ENCODE assay signal across 8 cellular contexts in genomic region chr2:232697807-232698110, GRCh38. TPM values are rescaled to one million over a fixed set of nuclear protein-coding genes. Genes with fewer than 3 reads are reported as not detected.
DNase-seq lines count a peak whose midpoint lies in the region; ATAC-seq and TF ChIP-seq lines count a peak whose summit lies in the region.

No MANE protein-coding gene starts in this region.

- no peak overlapping the region for H2BK5ac ChIP-seq in mesendoderm (ENCODE audit: low read length)

- CTCF ChIA-PET in mammary epithelial cell (lab: Charles Lee; ENCODE audit: low non-redundant PET) = no interaction called here

- H3K79me2 ChIP-seq in mammary epithelial cell (ENCODE audit: insufficient read depth, low read length) (peaks cover 56% of the 10 kb centered on the region), mesendoderm (ENCODE audit: control insufficient read depth, insufficient read depth, low read length) (peaks cover 40% of the 10 kb centered on the region)

- no peaks in the 10 kb centered on the region for H3K27me3 ChIP-seq in mammary epithelial cell (ENCODE audit: insufficient read depth, low read length)
- no peaks in the 10 kb centered on the region for H3K27me3 ChIP-seq in mesendoderm (ENCODE audit: insufficient read depth, low read length, poor library complexity)
- no peaks in the 10 kb centered on the region for H3K27me3 ChIP-seq in uterus

- peaks cover 2% of the 10 kb centered on the region for H3K36me3 ChIP-seq in mammary epithelial cell (ENCODE audit: insufficient read depth, low read length)
- H3K36me3 ChIP-seq in mesendoderm (ENCODE audit: control insufficient read depth, insufficient read depth, low read length) = no peaks in the 10 kb centered on the region
- H3K36me3 ChIP-seq in uterus = no peaks in the 10 kb centered on the region

- H3K4me2 ChIP-seq in mammary epithelial cell (ENCODE audit: insufficient read depth, low read depth, low read length) (peak overlapping the region; percentile 93), mesendoderm (ENCODE audit: low read length) (peak overlapping the region; percentile 93)

- H4K20me1 ChIP-seq in mammary epithelial cell (ENCODE audit: insufficient read depth, low read length) = no peaks in the 10 kb centered on the region

- H3K27ac ChIP-seq in mammary epithelial cell (ENCODE audit: insufficient read depth, low read depth, low read length) (peak overlapping the region; percentile 77), mesendoderm (ENCODE audit: low read depth, low read length) (peak overlapping the region; percentile 13), uterus (peak overlapping the region; percentile 95 to 97)

- peak overlapping the region; percentile 98 for H3K56ac ChIP-seq in mesendoderm (ENCODE audit: low read length)

- H4K5ac ChIP-seq in mesendoderm (ENCODE audit: low read length) = no peak overlapping the region

- TF ChIP-seq CTCF in mammary epithelial cell (conservative IDR thresholded peaks at IDR 0.05 in 1 of 2, IDR thresholded peaks at IDR 0.05 in 1 of 2; ENCODE audit: extremely low read depth in 1 of 2, insufficient read depth in 1 of 2, low read depth in 1 of 2, low read length in 2 of 2) (no peak), uterus (IDR thresholded peaks at IDR 0.05) (no peak)

- H3K18ac ChIP-seq in mesendoderm (ENCODE audit: low read length) = peak overlapping the region; percentile 78

- no peak overlapping the region for H2BK120ac ChIP-seq in mesendoderm (ENCODE audit: low read depth, low read length)

- H2BK15ac ChIP-seq in mesendoderm (replicated peaks; ENCODE audit: low read depth) = no peak overlapping the region

- H3K4me1 ChIP-seq in mammary epithelial cell (ENCODE audit: insufficient read depth, low read length) (peaks cover 21% of the 10 kb centered on the region), mesendoderm (ENCODE audit: control insufficient read depth, low read depth, low read length) (peaks cover 7% of the 10 kb centered on the region), uterus (peaks cover 7 to 18% of the 10 kb centered on the region in 2 donors)

- intact Hi-C loops in mammary epithelial cell (cut with micrococcal nuclease) = loop anchor here (1.0 kb wide), 1 partner anchor 91 kb away; no protein-coding TSS in a partner anchor
- intact Hi-C loops in uterus (cut with DNase I; ENCODE audit: low total_unique reads) = no loop called here

- H3K9ac ChIP-seq in mammary epithelial cell (ENCODE audit: insufficient read depth, low read length) (peak overlapping the region; percentile 91), mesendoderm (ENCODE audit: low read length) (peak overlapping the region; percentile 97)

- H3K9me3 ChIP-seq in mammary epithelial cell (replicated peaks; ENCODE audit: insufficient read depth, low read length) = no peaks in the 10 kb centered on the region
- H3K9me3 ChIP-seq in uterus = no peaks in the 10 kb centered on the region

- H3K23ac ChIP-seq in mesendoderm (ENCODE audit: low read length) = peak overlapping the region; percentile 98

- peaks cover 24 to 36% (median 30%) of the 10 kb centered on the region in 3 donors for H3K4me1 Mint-ChIP-seq in IgD-negative memory B cell

- BruUV-seq in mammary epithelial cell (replicated peaks; lab: Mats Ljungman, UMichigan) = no TSS peak

- no peak for TF ChIP-seq POLR2A in uterus (IDR thresholded peaks at IDR 0.05)

- peak overlapping the region; percentile 63 to 88 (median 76) for H3K27ac Mint-ChIP-seq in IgD-negative memory B cell

- WGBS in mammary epithelial cell (ENCODE audit: low coverage, missing lambda C conversion rate) = 0% methylated on average over 7 of the region's 11 CpGs
- no CpG with 5 or more reads among the region's 11 CpGs for WGBS in mesendoderm (ENCODE audit: extremely low coverage, insufficient coverage, low lambda C conversion rate)

- no peak overlapping the region for H2AK5ac ChIP-seq in mesendoderm (ENCODE audit: low read length)

- H3K4me3 ChIP-seq in mammary epithelial cell (replicated peaks in 1 of 3; ENCODE audit: insufficient read depth in 1 of 3, low read depth in 2 of 3, low read length in 3 of 3) = peak overlapping the region; percentile 64 to 99 (median 92)
- peak overlapping the region; percentile 87 for H3K4me3 ChIP-seq in mesendoderm (ENCODE audit: low read length)
- peak overlapping the region; percentile 68 to 95 for H3K4me3 ChIP-seq in uterus

- H3K27me3 Mint-ChIP-seq in IgD-negative memory B cell = no peaks in the 10 kb centered on the region

- in situ Hi-C loops in mammary epithelial cell (cut with MboI; ENCODE audit: low sequenced_read_pairs in 2 of 2) = no loop called here

- H4K8ac ChIP-seq in mesendoderm (ENCODE audit: low read depth, low read length) = no peak overlapping the region

- peak; percentile 21 for DNase-seq in DMS79 treated with DMSO at 0.1 percent for 48 hours (lab: John Stamatoyannopoulos, UW)
- no peak for DNase-seq in DMS79 (lab: John Stamatoyannopoulos, UW)
- DNase-seq in mammary epithelial cell = no peak
- DNase-seq in mesendoderm = no peak
- DNase-seq in uterus = no peak
- no peak for DNase-seq in COLO668 (lab: John Stamatoyannopoulos, UW; ENCODE audit: unreplicated experiment)

- H3K9me3 Mint-ChIP-seq in IgD-negative memory B cell = peaks cover 2 to 5% (median 3%) of the 10 kb centered on the region in 3 donors

- H3K4me3 Mint-ChIP-seq in IgD-negative memory B cell = peak overlapping the region; percentile 89 to 98 (median 94)

- dilution Hi-C loops in mammary epithelial cell (cut with HindIII; ENCODE audit: low sequenced_read_pairs) = no loop called here

- H3K4ac ChIP-seq in mesendoderm (ENCODE audit: low read depth, low read length) = no peak overlapping the region

- H3K79me1 ChIP-seq in mesendoderm (ENCODE audit: low read length) = peaks cover 6% of the 10 kb centered on the region

- peak overlapping the region; percentile 90 for H2AFZ ChIP-seq in mammary epithelial cell (ENCODE audit: low read depth, low read length)

- H3K36me3 Mint-ChIP-seq in IgD-negative memory B cell = peaks cover 5% of the 10 kb centered on the region

- no peak for ATAC-seq in HG02884 (IDR thresholded peaks at IDR 0.05; ENCODE audit: unreplicated experiment)

RNA-seq across cellular contexts. Expression of gene GIGYF2, which starts 0.6 kb away (rescaled TPM):
- polyA plus RNA-seq in IgD-negative memory B cell (24.3 TPM), mammary epithelial cell (22.4 TPM)
- total RNA-seq in mammary epithelial cell (10 to 100 TPM; 45.3 to 52.2 TPM), uterus (100 to 1,000 TPM in 2 of 4 donors, 10 to 100 TPM in 2; 16.5 to 125 (median 97.3) TPM)
- 73.7 TPM for polyA minus RNA-seq in mammary epithelial cell
- polyA plus RNA-seq in mesendoderm (2013, experiment 1 of 2) = 29.4 TPM
- 30.9 TPM for polyA plus RNA-seq in mesendoderm (2013, experiment 2 of 2)

Comparison
In these comparisons a context has a peak if more than half of its experiments do, and no peak if none do; other contexts are left out.
1. H3K27ac ChIP-seq: peak in every context shown above with its lines; median percentile 96 in uterus; 77 in mammary epithelial cell; 13 in mesendoderm.